ENCODE assay signal across 1 cellular context in the genomic region with DNA sequence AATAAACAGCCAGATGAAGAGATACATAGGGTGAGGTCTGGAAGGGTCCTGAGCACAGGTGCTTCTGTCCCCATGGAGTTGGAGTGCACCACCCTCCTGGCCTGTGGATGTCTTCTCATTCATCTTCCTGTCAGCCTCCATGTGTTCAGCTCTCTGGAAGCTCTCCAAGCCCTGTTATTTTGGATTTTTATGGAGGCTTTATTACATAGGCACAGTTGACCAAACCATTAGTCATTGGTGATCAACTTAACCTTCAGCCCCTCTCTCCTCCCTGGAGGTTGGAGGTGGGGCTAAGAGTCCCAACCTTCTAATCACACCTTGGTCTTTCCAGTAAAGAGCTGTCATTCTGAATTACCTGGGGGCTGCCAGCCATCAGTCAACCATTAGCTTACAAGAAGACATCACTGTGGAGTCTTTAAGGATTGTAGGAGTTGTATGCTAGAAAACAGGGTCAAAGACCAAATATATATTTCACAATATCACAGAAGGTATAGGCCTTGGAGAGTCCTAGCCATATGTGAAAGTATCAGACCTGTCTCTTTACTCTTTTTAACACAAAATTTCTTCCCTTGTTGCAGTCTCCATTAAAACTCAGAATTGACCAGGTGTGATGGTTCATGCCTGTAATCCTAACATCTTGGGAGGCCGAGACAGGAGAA.
TF ChIP-seq lines count a peak whose summit lies in the region.

No MANE protein-coding gene starts in this region.

TF ChIP-seq in HCT116, 20 proteins besides CTCF, POLR2A, EP300 and RAD21 (continued from another document):
- TF ChIP-seq, protein P1, sequence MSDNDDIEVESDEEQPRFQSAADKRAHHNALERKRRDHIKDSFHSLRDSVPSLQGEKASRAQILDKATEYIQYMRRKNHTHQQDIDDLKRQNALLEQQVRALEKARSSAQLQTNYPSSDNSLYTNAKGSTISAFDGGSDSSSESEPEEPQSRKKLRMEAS (IDR thresholded peaks at IDR 0.05), result peak; percentile 42; the same call in 1 of the 2 replicates
- no peak for TF ChIP-seq TCF7L2 (IDR thresholded peaks at IDR 0.05; ENCODE audit: borderline replicate concordance, extremely low read depth, insufficient read depth, insufficient read length)
- no peak for TF ChIP-seq SIN3A (IDR thresholded peaks at IDR 0.05; ENCODE audit: low read depth)
- TF ChIP-seq EZH2 (IDR thresholded peaks at IDR 0.05), result no peak
- TF ChIP-seq, protein P2, sequence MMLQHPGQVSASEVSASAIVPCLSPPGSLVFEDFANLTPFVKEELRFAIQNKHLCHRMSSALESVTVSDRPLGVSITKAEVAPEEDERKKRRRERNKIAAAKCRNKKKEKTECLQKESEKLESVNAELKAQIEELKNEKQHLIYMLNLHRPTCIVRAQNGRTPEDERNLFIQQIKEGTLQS (IDR thresholded peaks at IDR 0.05), result no peak
- peak; percentile 38 for TF ChIP-seq FOSL1 (IDR thresholded peaks at IDR 0.05; ENCODE audit: low read depth)
- TF ChIP-seq ZFX (IDR thresholded peaks at IDR 0.05), result no peak
- TF ChIP-seq, protein P3, sequence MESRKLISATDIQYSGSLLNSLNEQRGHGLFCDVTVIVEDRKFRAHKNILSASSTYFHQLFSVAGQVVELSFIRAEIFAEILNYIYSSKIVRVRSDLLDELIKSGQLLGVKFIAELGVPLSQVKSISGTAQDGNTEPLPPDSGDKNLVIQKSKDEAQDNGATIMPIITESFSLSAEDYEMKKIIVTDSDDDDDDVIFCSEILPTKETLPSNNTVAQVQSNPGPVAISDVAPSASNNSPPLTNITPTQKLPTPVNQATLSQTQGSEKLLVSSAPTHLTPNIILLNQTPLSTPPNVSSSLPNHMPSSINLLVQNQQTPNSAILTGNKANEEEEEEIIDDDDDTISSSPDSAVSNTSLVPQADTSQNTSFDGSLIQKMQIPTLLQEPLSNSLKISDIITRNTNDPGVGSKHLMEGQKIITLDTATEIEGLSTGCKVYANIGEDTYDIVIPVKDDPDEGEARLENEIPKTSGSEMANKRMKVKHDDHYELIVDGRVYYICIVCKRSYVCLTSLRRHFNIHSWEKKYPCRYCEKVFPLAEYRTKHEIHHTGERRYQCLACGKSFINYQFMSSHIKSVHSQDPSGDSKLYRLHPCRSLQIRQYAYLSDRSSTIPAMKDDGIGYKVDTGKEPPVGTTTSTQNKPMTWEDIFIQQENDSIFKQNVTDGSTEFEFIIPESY (IDR thresholded peaks at IDR 0.05; ENCODE audit: extremely low read depth, insufficient replicate concordance, low read length), result no peak
- no peak for TF ChIP-seq ZNF274 (IDR thresholded peaks at IDR 0.05; ENCODE audit: low read depth, low read length)
- no peak for TF ChIP-seq CBX3 (IDR thresholded peaks at IDR 0.05; ENCODE audit: low read depth)
- peak; percentile 31; the same call in 1 of the 2 replicates for TF ChIP-seq SP1 (IDR thresholded peaks at IDR 0.05; ENCODE audit: low read depth)
- TF ChIP-seq ELF1 (IDR thresholded peaks at IDR 0.05; ENCODE audit: borderline replicate concordance, low read depth), result no peak
- TF ChIP-seq POLR2AphosphoS5 (IDR thresholded peaks at IDR 0.05; ENCODE audit: low read depth, low read length), result no peak
- TF ChIP-seq EZH2phosphoT487 (IDR thresholded peaks at IDR 0.05; ENCODE audit: borderline replicate concordance), result no peak
- TF ChIP-seq, protein P4, sequence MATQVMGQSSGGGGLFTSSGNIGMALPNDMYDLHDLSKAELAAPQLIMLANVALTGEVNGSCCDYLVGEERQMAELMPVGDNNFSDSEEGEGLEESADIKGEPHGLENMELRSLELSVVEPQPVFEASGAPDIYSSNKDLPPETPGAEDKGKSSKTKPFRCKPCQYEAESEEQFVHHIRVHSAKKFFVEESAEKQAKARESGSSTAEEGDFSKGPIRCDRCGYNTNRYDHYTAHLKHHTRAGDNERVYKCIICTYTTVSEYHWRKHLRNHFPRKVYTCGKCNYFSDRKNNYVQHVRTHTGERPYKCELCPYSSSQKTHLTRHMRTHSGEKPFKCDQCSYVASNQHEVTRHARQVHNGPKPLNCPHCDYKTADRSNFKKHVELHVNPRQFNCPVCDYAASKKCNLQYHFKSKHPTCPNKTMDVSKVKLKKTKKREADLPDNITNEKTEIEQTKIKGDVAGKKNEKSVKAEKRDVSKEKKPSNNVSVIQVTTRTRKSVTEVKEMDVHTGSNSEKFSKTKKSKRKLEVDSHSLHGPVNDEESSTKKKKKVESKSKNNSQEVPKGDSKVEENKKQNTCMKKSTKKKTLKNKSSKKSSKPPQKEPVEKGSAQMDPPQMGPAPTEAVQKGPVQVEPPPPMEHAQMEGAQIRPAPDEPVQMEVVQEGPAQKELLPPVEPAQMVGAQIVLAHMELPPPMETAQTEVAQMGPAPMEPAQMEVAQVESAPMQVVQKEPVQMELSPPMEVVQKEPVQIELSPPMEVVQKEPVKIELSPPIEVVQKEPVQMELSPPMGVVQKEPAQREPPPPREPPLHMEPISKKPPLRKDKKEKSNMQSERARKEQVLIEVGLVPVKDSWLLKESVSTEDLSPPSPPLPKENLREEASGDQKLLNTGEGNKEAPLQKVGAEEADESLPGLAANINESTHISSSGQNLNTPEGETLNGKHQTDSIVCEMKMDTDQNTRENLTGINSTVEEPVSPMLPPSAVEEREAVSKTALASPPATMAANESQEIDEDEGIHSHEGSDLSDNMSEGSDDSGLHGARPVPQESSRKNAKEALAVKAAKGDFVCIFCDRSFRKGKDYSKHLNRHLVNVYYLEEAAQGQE (IDR thresholded peaks at IDR 0.05; ENCODE audit: low read depth), result no peak
